Comparison of ENCODE assay signal across 12 cellular contexts in genomic region chr5:33675958-33676464, GRCh38.
DNase-seq lines count a peak whose midpoint lies in the region; ATAC-seq and TF ChIP-seq lines count a peak whose summit lies in the region.
"Had no signal": no experiment of that assay in that cellular context is flagged by ENCODE, and none has a peak within 500 bp of the region (broad histone marks: within the 10 kb centered on the region; RNA-seq: fewer than 3 reads in every experiment).

No MANE protein-coding gene starts in this region.

- no peaks in the 10 kb centered on the region for H3K27me3 ChIP-seq in HAP-1 (ENCODE audit: low read depth)

- H3K27me3 Mint-ChIP-seq in activated CD4-positive, alpha-beta T cell treated with anti-CD3 and anti-CD28 coated beads, Interleukin-2, amount 10 ng/mL, durations not matched to agents 24 days and 14 days: no peaks in the 10 kb centered on the region
- H3K27me3 Mint-ChIP-seq in type B pancreatic cell: no peaks in the 10 kb centered on the region

- H3K9me3 ChIP-seq in HAP-1: no peaks in the 10 kb centered on the region

- no peak overlapping the region for H3K27ac Mint-ChIP-seq in activated CD4-positive, alpha-beta T cell treated with anti-CD3 and anti-CD28 coated beads, Interleukin-2, amount 10 ng/mL, durations not matched to agents 24 days and 14 days
- H3K27ac Mint-ChIP-seq in type B pancreatic cell: no peak overlapping the region

- H3K4me1 ChIP-seq in HAP-1: no peaks in the 10 kb centered on the region

- in situ Hi-C loops in HAP-1 (cut with MboI; ENCODE audit: low sequenced_read_pairs): no loop called here

- peak; percentile 59 for ATAC-seq in GM18519 (IDR thresholded peaks at IDR 0.05; ENCODE audit: low FRiP score, unreplicated experiment)
- peak; percentile 79 for ATAC-seq in GM21737 (IDR thresholded peaks at IDR 0.05; ENCODE audit: unreplicated experiment)
- ATAC-seq in HG03460 (IDR thresholded peaks at IDR 0.05; ENCODE audit: unreplicated experiment): peak; percentile 76

- no peaks in the 10 kb centered on the region for H3K36me3 Mint-ChIP-seq in activated CD4-positive, alpha-beta T cell treated with anti-CD3 and anti-CD28 coated beads, Interleukin-2, amount 10 ng/mL, durations not matched to agents 24 days and 14 days (ENCODE audit: low read depth)
- peaks cover 7% of the 10 kb centered on the region for H3K36me3 Mint-ChIP-seq in type B pancreatic cell

- TF ChIP-seq CTCF in type B pancreatic cell (conservative IDR thresholded peaks at IDR 0.05): no peak

- no peak overlapping the region for H3K4me3 Mint-ChIP-seq in activated CD4-positive, alpha-beta T cell treated with anti-CD3 and anti-CD28 coated beads, Interleukin-2, amount 10 ng/mL, durations not matched to agents 24 days and 14 days
- H3K4me3 Mint-ChIP-seq in type B pancreatic cell: no peak overlapping the region

- no peaks in the 10 kb centered on the region for H3K4me1 Mint-ChIP-seq in activated CD4-positive, alpha-beta T cell treated with anti-CD3 and anti-CD28 coated beads, Interleukin-2, amount 10 ng/mL, durations not matched to agents 24 days and 14 days
- H3K4me1 Mint-ChIP-seq in type B pancreatic cell (ENCODE audit: unreplicated experiment): peaks cover 8% of the 10 kb centered on the region

- no peak overlapping the region for H3K4me3 ChIP-seq in HAP-1
- H3K4me3 ChIP-seq: lung had no signal

- H3K9me3 Mint-ChIP-seq in activated CD4-positive, alpha-beta T cell treated with anti-CD3 and anti-CD28 coated beads, Interleukin-2, amount 10 ng/mL, durations not matched to agents 24 days and 14 days: no peaks in the 10 kb centered on the region
- H3K9me3 Mint-ChIP-seq in type B pancreatic cell: peaks cover 6% of the 10 kb centered on the region

- H3K36me3 ChIP-seq in HAP-1 (replicated peaks): no peaks in the 10 kb centered on the region
- H3K36me3 ChIP-seq: WERI-Rb-1 had no signal

- intact Hi-C loops in activated CD4-positive, alpha-beta T cell treated with anti-CD3 and anti-CD28 coated beads, Interleukin-2, amount 10 ng/mL, durations not matched to agents 24 days and 14 days (cut with micrococcal nuclease): no loop called here

- DNase-seq in germinal center (ENCODE audit: low spot score) (peak; percentile 6), HUDEP-2 (lab: John Stamatoyannopoulos, UW; ENCODE audit: unreplicated experiment in 76 of 76) (no peak), type B pancreatic cell (ENCODE audit: extremely low spot score, unreplicated experiment) (no peak), HAP-1 (ENCODE audit: low spot score in 2 of 2) (no peak)
- no peak for DNase-seq in activated CD4-positive, alpha-beta T cell treated with anti-CD3 and anti-CD28 coated beads, Interleukin-2, amount 10 ng/mL, durations not matched to agents 24 days and 14 days
- DNase-seq: NCI-H446 treated with DMSO at 0.1 percent for 48 hours; stimulated activated naive CD4-positive, alpha-beta T cell treated with Interleukin-2 at 50 U/mL for 16 hours; WERI-Rb-1 had no signal
